Comparison of ENCODE assay signal across 3 cellular contexts in genomic region chr1:46649764-46650163, GRCh38.
"Had no signal": no experiment of that assay in that cellular context is flagged by ENCODE, and none has a peak within 500 bp of the region (broad histone marks: within the 10 kb centered on the region; RNA-seq: fewer than 3 reads in every experiment).

No MANE protein-coding gene starts in this region.

- H3K4me3 ChIP-seq: GM12878 had no signal

- DNase-seq: GDM1, GF-D8 had no signal
